8 cellular contexts compared by ENCODE assay signal in genomic region chr7:37510043-37510634, GRCh38.
DNase-seq lines count a peak whose midpoint lies in the region; TF ChIP-seq lines count a peak whose summit lies in the region.

No MANE protein-coding gene starts in this region.

- H3K4me3 ChIP-seq in hepatocyte: no peak overlapping the region

- H3K27me3 Mint-ChIP-seq in HFFc6 (ENCODE audit: insufficient read depth) (no peaks in the 10 kb centered on the region), type B pancreatic cell (peaks cover 9% of the 10 kb centered on the region)

- no peak overlapping the region for H3K27ac ChIP-seq in hepatocyte

- no peak overlapping the region for H2AFZ ChIP-seq in hepatocyte

- no peaks in the 10 kb centered on the region for H3K79me2 ChIP-seq in hepatocyte

- TF ChIP-seq CTCF in HFFc6 (IDR thresholded peaks at IDR 0.05) (peak; percentile 53; the same call in 1 of the 2 replicates), hepatocyte (IDR thresholded peaks at IDR 0.05; ENCODE audit: poor library complexity) (peak; percentile 54), type B pancreatic cell (conservative IDR thresholded peaks at IDR 0.05) (peak; percentile 78)

- H3K27ac Mint-ChIP-seq in HFFc6 (no peak overlapping the region), type B pancreatic cell (no peak overlapping the region)

- H3K4me2 ChIP-seq in hepatocyte: no peak overlapping the region

- H3K4me3 Mint-ChIP-seq in HFFc6 (no peak overlapping the region), type B pancreatic cell (no peak overlapping the region)

- no peaks in the 10 kb centered on the region for H3K4me1 Mint-ChIP-seq in HFFc6 (ENCODE audit: low read depth)
- H3K4me1 Mint-ChIP-seq in type B pancreatic cell (ENCODE audit: unreplicated experiment): peaks cover 3% of the 10 kb centered on the region

- H3K36me3 Mint-ChIP-seq in HFFc6 (ENCODE audit: low read depth) (no peaks in the 10 kb centered on the region), type B pancreatic cell (no peaks in the 10 kb centered on the region)

- 90% methylated on average over 3 of the region's 3 CpGs for WGBS in hepatocyte (ENCODE audit: low lambda C conversion rate, missing lambda C conversion rate)

- no peaks in the 10 kb centered on the region for H3K36me3 ChIP-seq in hepatocyte (replicated peaks; ENCODE audit: insufficient read depth, low read depth)

- H3K9me3 Mint-ChIP-seq in HFFc6 (peaks cover 39% of the 10 kb centered on the region), type B pancreatic cell (no peaks in the 10 kb centered on the region)

- H3K27me3 ChIP-seq in hepatocyte: no peaks in the 10 kb centered on the region

- no peaks in the 10 kb centered on the region for H3K4me1 ChIP-seq in hepatocyte (ENCODE audit: insufficient read depth)

- DNase-seq in ELR (ENCODE audit: low read depth) (peak; percentile 0), HFFc6 (no peak), hepatocyte (ENCODE audit: low spot score) (peak; percentile 28), type B pancreatic cell (ENCODE audit: extremely low spot score, unreplicated experiment) (no peak), NCI-H2227 treated with DMSO at 0.1 percent for 48 hours (lab: John Stamatoyannopoulos, UW) (no peak), NCI-H187 (lab: John Stamatoyannopoulos, UW) (no peak), UCSD-AML1 (lab: John Stamatoyannopoulos, UW; ENCODE audit: unreplicated experiment) (no peak)
- peak; percentile 37 for DNase-seq in activated CD4-positive, alpha-beta T cell treated with anti-CD3 and anti-CD28 coated beads for 48 hours

- no peaks in the 10 kb centered on the region for H3K9me3 ChIP-seq in hepatocyte (ENCODE audit: low read depth)

- H4K20me1 ChIP-seq in hepatocyte (ENCODE audit: insufficient read depth, poor library complexity, severe bottlenecking): no peaks in the 10 kb centered on the region

- no peaks in the 10 kb centered on the region for H3K9me2 ChIP-seq in hepatocyte (replicated peaks; ENCODE audit: insufficient read depth)

Comparison
In these comparisons a context has a peak if more than half of its experiments do, and no peak if none do; other contexts are left out.
1. DNase-seq: peak in ELR (single experiment), activated CD4-positive, alpha-beta T cell treated with anti-CD3 and anti-CD28 coated beads for 48 hours (single experiment) and hepatocyte (single experiment); none in HFFc6 (single experiment), type B pancreatic cell (single experiment), NCI-H2227 treated with DMSO at 0.1 percent for 48 hours (single experiment), NCI-H187 (0 of 2) and UCSD-AML1 (single experiment).
2. Peak in every context shown above with its lines, with median percentiles within 50 percentile points of each other: CTCF ChIP-seq.